In genomic region chr20:35699127-35699913, GRCh38 we compare ENCODE assay signal across 8 cellular contexts. TPM values are rescaled to one million over a fixed set of nuclear protein-coding genes. Genes with fewer than 3 reads are reported as not detected.
DNase-seq lines count a peak whose midpoint lies in the region; ATAC-seq and TF ChIP-seq lines count a peak whose summit lies in the region.

NFS1 (minus strand) TSS chr20:35699352; CDS start chr20:35699288, 64 bp downstream.
ROMO1 (plus strand) TSS chr20:35699405; CDS start chr20:35699633, 228 bp downstream.

- WGBS in transverse colon (ENCODE audit: low coverage in 1 of 2), 2 donors = 0% methylated on average over 2 to 45 of the region's 80 CpGs

- POLR2A ChIA-PET in GM10248 (lab: Yijun Ruan, JAX) = interaction anchor here (0.6 to 1.5 kb wide), 3 partner anchors 21 to 1198 kb away, joined by 3 to 4 read pairs (median 3); no protein-coding TSS in a partner anchor

- H3K4me1 ChIP-seq in adipocyte (ENCODE audit: control insufficient read depth, insufficient read depth, low read length) = peaks cover 42% of the 10 kb centered on the region
- peaks cover 0 to 32% (median 19%) of the 10 kb centered on the region in 4 donors for H3K4me1 ChIP-seq in transverse colon

- TF ChIP-seq EP300 in transverse colon (IDR thresholded peaks at IDR 0.05; ENCODE audit: low read depth) = no peak

- H3K9me3 ChIP-seq in adipocyte (ENCODE audit: control insufficient read depth, low read length) (no peaks in the 10 kb centered on the region), transverse colon (no peaks in the 10 kb centered on the region)

- peak; percentile 65 for TF ChIP-seq POLR2A in transverse colon (IDR thresholded peaks at IDR 0.05)

- peak; percentile 94 for DNase-seq in GM10248 (ENCODE audit: extremely low spot score)
- DNase-seq in NCI-H1092 treated with DMSO at 0.1 percent for 48 hours (lab: John Stamatoyannopoulos, UW) = peak; percentile 89
- DNase-seq in T follicular helper cell (ENCODE audit: low read depth) = peak; percentile 82
- peak; percentile 95 for DNase-seq in adipocyte (ENCODE audit: low read depth)
- DNase-seq in cardiac septum (ENCODE audit: low spot score) = peak; percentile 94
- peak; percentile 75 for DNase-seq in pons (ENCODE audit: low spot score)
- peak; percentile 87 for DNase-seq in transverse colon

- CTCF ChIA-PET in GM10248 (lab: Yijun Ruan, JAX) = interaction anchor here (0.9 kb wide), 2 partner anchors 9 to 189 kb away, joined by 3 read pairs; no protein-coding TSS in a partner anchor

- peak; percentile 86 for ATAC-seq in HG02610 (IDR thresholded peaks at IDR 0.05; ENCODE audit: unreplicated experiment)

- TF ChIP-seq CTCF in GM10248 (IDR thresholded peaks at IDR 0.05; ENCODE audit: control extremely low read depth, extremely low read depth, low read depth, missing control alignments) (peak; percentile 35), transverse colon (IDR thresholded peaks at IDR 0.05) (peak in 3 of 5 experiments; percentile 18 to 28 (median 28))

- peak within 1 kb of the TSS; percentile 91 to 95 (median 92) for H3K27ac ChIP-seq in transverse colon

- H3K27me3 ChIP-seq in adipocyte (replicated peaks; ENCODE audit: control insufficient read depth, insufficient read depth, low read length) = no peaks in the 10 kb centered on the region
- no peaks in the 10 kb centered on the region for H3K27me3 ChIP-seq in transverse colon

- intact Hi-C loops in cardiac septum (cut with DNase I) (loop anchor here (2.0 to 10.0 kb wide), 3 partner anchors 35 to 185 kb away; partner anchors contain the start of genes CPNE1, RBM12 and RBM39), transverse colon (cut with DNase I; ENCODE audit: low total_unique reads) (loop anchor here (10.0 kb wide), 1 partner anchor 95 kb away; no protein-coding TSS in a partner anchor)

- H3K36me3 ChIP-seq in adipocyte (ENCODE audit: control insufficient read depth, insufficient read depth, low read length, severe bottlenecking) (peaks cover 45% of the 10 kb centered on the region), transverse colon (peaks cover 0 to 35% (median 8%) of the 10 kb centered on the region in 4 donors)

- peak within 1 kb of the TSS; percentile 90 for H3K4me3 ChIP-seq in adipocyte (ENCODE audit: low read length)
- peak within 1 kb of the TSS; percentile 66 to 91 (median 82) for H3K4me3 ChIP-seq in transverse colon

- H3K9ac ChIP-seq in adipocyte (ENCODE audit: low read length) = peak within 1 kb of the TSS; percentile 96

- in situ Hi-C loops in transverse colon (cut with MboI; ENCODE audit: low pct_ligation_motif_present in 1 of 4, low pct_unique_long_range_greater_than_20kb in 1 of 4, low sequenced_read_pairs in 3 of 4) = no loop called here

RNA-seq across cellular contexts. Expression of gene NFS1, which starts in this region (rescaled TPM):
- 55.0 TPM for total RNA-seq in cardiac septum
- total RNA-seq in transverse colon = 10 to 100 TPM; 28.4 to 54.1 (median 42.0) TPM

RNA-seq across cellular contexts. Expression of gene ROMO1, which starts in this region (rescaled TPM):
- total RNA-seq in cardiac septum (176 TPM), transverse colon (100 to 1,000 TPM; 114 to 416 (median 182) TPM)

Comparison
In these comparisons a context has a peak if more than half of its experiments do, and no peak if none do; other contexts are left out.
1. Peak in every context shown above with its lines: DNase-seq, ATAC-seq, H3K4me3 ChIP-seq and H3K27ac ChIP-seq.